In genomic region chr16:22190169-22191088, GRCh38 we compare ENCODE assay signal across 8 cellular contexts. TPM values are rescaled to one million over a fixed set of nuclear protein-coding genes. Genes with fewer than 3 reads are reported as not detected.
DNase-seq lines count a peak whose midpoint lies in the region; ATAC-seq and TF ChIP-seq lines count a peak whose summit lies in the region.

No MANE protein-coding gene starts in this region.

- DNase-seq in H7 (peak; percentile 96), RWPE2 (ENCODE audit: low spot score) (peak; percentile 100), fibroblast of pulmonary artery (ENCODE audit: low read depth) (peak; percentile 100), nephron progenitor cell (peak; percentile 100)
- DNase-seq in activated effector memory CD4-positive, alpha-beta T cell treated with Interleukin-2 at 50 U/mL for 16 hours = peak; percentile 99

- no peaks in the 10 kb centered on the region for H3K36me3 Mint-ChIP-seq in nephron progenitor cell (ENCODE audit: low read depth)
- peaks cover 4% of the 10 kb centered on the region for H3K36me3 Mint-ChIP-seq in stimulated activated naive CD8-positive, alpha-beta T cell treated with anti-CD3 and anti-CD28 coated beads, Interleukin-15, Interleukin-2, amounts not matched to agents 100 ng/mL and 50 ng/mL, for 24 hours (ENCODE audit: low read depth)

- H3F3A ChIP-seq in Loucy (ENCODE audit: low read depth) = 0 out of 2 replicates have a peak, but pooled peaks cover 6% of the 10 kb centered on the region

- H3K9ac ChIP-seq in ES-I3 (ENCODE audit: low read depth, low read length) (peak overlapping the region; percentile 92; the same call in 1 of the 2 replicates), Loucy (ENCODE audit: low read depth, low read length, poor library complexity, severe bottlenecking) (peak overlapping the region; percentile 90)

- H3K9me3 ChIP-seq in ES-I3 (ENCODE audit: control insufficient read depth, insufficient read depth, low read length) (no peaks in the 10 kb centered on the region), Loucy (ENCODE audit: insufficient read depth, low read depth, low read length) (no peaks in the 10 kb centered on the region), RWPE2 (ENCODE audit: severe bottlenecking) (no peaks in the 10 kb centered on the region)

- H3K4me3 ChIP-seq in H7 (ENCODE audit: insufficient read depth, low read depth, low read length) (peak overlapping the region; percentile 85), Loucy (ENCODE audit: low read length, poor library complexity, severe bottlenecking) (peak overlapping the region; percentile 80), RWPE2 (ENCODE audit: severe bottlenecking) (peak overlapping the region; percentile 60), fibroblast of pulmonary artery (replicated peaks; ENCODE audit: low read depth, low read length) (peak overlapping the region; percentile 62)

- peaks cover 41% of the 10 kb centered on the region for H3K4me1 Mint-ChIP-seq in nephron progenitor cell
- peaks cover 72% of the 10 kb centered on the region for H3K4me1 Mint-ChIP-seq in stimulated activated naive CD8-positive, alpha-beta T cell treated with anti-CD3 and anti-CD28 coated beads, Interleukin-15, Interleukin-2, amounts not matched to agents 100 ng/mL and 50 ng/mL, for 24 hours (ENCODE audit: low read depth)

- no peaks in the 10 kb centered on the region for H3K36me3 ChIP-seq in ES-I3 (ENCODE audit: insufficient read depth, low read length)
- no peaks in the 10 kb centered on the region for H3K36me3 ChIP-seq in H7 (replicated peaks; ENCODE audit: control insufficient read depth, insufficient read depth, low read length)
- H3K36me3 ChIP-seq in Loucy (ENCODE audit: insufficient read depth, low read length) = no peaks in the 10 kb centered on the region
- no peaks in the 10 kb centered on the region for H3K36me3 ChIP-seq in RWPE2 (ENCODE audit: low read depth)

- H3K4me3 Mint-ChIP-seq in nephron progenitor cell = peak overlapping the region; percentile 97
- peak overlapping the region; percentile 89 for H3K4me3 Mint-ChIP-seq in stimulated activated naive CD8-positive, alpha-beta T cell treated with anti-CD3 and anti-CD28 coated beads, Interleukin-15, Interleukin-2, amounts not matched to agents 100 ng/mL and 50 ng/mL, for 24 hours

- peak overlapping the region; percentile 99 for H3K27ac Mint-ChIP-seq in nephron progenitor cell
- H3K27ac Mint-ChIP-seq in stimulated activated naive CD8-positive, alpha-beta T cell treated with anti-CD3 and anti-CD28 coated beads, Interleukin-15, Interleukin-2, amounts not matched to agents 100 ng/mL and 50 ng/mL, for 24 hours = peak overlapping the region; percentile 100

- H3K4me1 ChIP-seq in ES-I3 (ENCODE audit: insufficient read depth, low read length) (peaks cover 17% of the 10 kb centered on the region), Loucy (ENCODE audit: insufficient read depth, low read length, poor library complexity, severe bottlenecking) (peaks cover 40% of the 10 kb centered on the region), RWPE2 (ENCODE audit: insufficient read depth, poor library complexity, severe bottlenecking) (peaks cover 15% of the 10 kb centered on the region)

- H3K9me3 Mint-ChIP-seq in nephron progenitor cell = no peaks in the 10 kb centered on the region
- peaks cover 8% of the 10 kb centered on the region for H3K9me3 Mint-ChIP-seq in stimulated activated naive CD8-positive, alpha-beta T cell treated with anti-CD3 and anti-CD28 coated beads, Interleukin-15, Interleukin-2, amounts not matched to agents 100 ng/mL and 50 ng/mL, for 24 hours

- H3K9me2 ChIP-seq in Loucy (replicated peaks; ENCODE audit: low read depth, low read length) = no peaks in the 10 kb centered on the region

- no peaks in the 10 kb centered on the region for H4K20me1 ChIP-seq in Loucy (ENCODE audit: insufficient read depth, low read length, poor library complexity, severe bottlenecking)

- H3K79me2 ChIP-seq in Loucy (ENCODE audit: insufficient read depth, low read length) = no peaks in the 10 kb centered on the region

- peak overlapping the region; percentile 92 for H2AFZ ChIP-seq in Loucy (ENCODE audit: low read length)

- peaks cover 15% of the 10 kb centered on the region for H3K27me3 Mint-ChIP-seq in nephron progenitor cell (ENCODE audit: low read depth, poor library complexity)
- H3K27me3 Mint-ChIP-seq in stimulated activated naive CD8-positive, alpha-beta T cell treated with anti-CD3 and anti-CD28 coated beads, Interleukin-15, Interleukin-2, amounts not matched to agents 100 ng/mL and 50 ng/mL, for 24 hours = no peaks in the 10 kb centered on the region

- peak overlapping the region; percentile 58 for H3K27ac ChIP-seq in RWPE2 (ENCODE audit: poor library complexity, severe bottlenecking)

- peak overlapping the region; percentile 97 for H3K4me2 ChIP-seq in Loucy (ENCODE audit: low read depth, low read length, poor library complexity, severe bottlenecking)

- TF ChIP-seq CTCF in Loucy (conservative IDR thresholded peaks at IDR 0.05; ENCODE audit: low read length) (no peak), RWPE2 (IDR thresholded peaks at IDR 0.05; ENCODE audit: poor library complexity, severe bottlenecking) (no peak), fibroblast of pulmonary artery (IDR thresholded peaks at IDR 0.05; ENCODE audit: low read length, missing control alignments) (no peak), nephron progenitor cell (IDR thresholded peaks at IDR 0.05) (no peak)

- H3K27me3 ChIP-seq in H7 (ENCODE audit: control insufficient read depth, insufficient read depth, low read length) (peaks cover 7% of the 10 kb centered on the region; the same call in 1 of the 2 replicates), Loucy (ENCODE audit: insufficient read depth, low read length, poor library complexity, severe bottlenecking) (no peaks in the 10 kb centered on the region), RWPE2 (ENCODE audit: insufficient read depth, poor library complexity, severe bottlenecking) (no peaks in the 10 kb centered on the region)

- peak; percentile 70 for ATAC-seq in RWPE2 (ENCODE audit: low read depth)

RNA-seq across cellular contexts. Expression of gene EEF2K, which starts 15.6 kb away (rescaled TPM):
- 13.3 and 15.2 TPM in 2 replicates for total RNA-seq in H7 (2014; rRNA removed; shearing (Covaris generic))

RNA-seq across cellular contexts. Expression of gene SDR42E2, which starts 28.1 kb away (rescaled TPM):
- total RNA-seq in H7 (2014; rRNA removed; shearing (Covaris generic)) = 0.04 TPM in 1 of 2 replicates, not detected in the other

Comparison
In these comparisons a context has a peak if more than half of its experiments do, and no peak if none do; other contexts are left out.
1. Peak in every context shown above with its lines: DNase-seq, ATAC-seq, H3K4me3 ChIP-seq and H3K27ac ChIP-seq.